14 cellular contexts compared by ENCODE assay signal in the genomic region with DNA sequence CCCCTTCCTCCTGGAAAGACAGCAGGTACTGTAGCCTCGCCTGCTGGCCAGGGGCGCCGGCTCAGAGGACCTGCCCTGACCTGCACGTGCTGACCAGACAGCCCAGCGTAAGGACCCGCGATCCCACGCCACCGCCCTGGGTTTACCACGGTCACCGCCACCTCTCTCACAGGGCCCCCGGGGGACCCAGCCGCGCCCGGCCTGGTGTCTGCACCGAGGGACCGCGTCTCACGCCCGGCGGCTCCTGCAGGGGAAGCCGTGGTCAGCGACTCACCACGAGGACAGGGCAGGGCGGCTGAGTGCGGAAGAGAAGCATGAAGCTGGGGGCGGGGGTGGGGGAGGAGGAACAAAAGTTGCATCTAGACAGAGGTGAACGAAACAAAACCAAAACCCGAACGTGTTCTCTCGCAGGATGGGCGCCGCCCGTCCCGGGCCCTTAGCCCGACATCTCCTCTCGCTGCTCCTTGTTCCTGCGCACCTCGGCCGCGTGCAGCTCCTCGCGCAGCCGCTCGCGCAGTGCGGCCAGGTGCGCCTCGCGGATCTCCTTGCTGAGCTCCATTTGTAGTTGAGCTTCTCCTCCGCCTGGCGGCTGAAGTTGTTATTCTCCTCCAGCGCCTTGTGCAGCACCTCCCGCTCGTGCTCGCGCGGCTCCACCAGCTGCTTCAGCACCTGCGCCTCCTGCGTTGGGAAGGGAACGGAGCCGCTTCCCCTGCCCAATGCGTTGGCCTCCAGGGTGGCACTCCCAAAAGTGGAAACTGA. TPM values are rescaled to one million over a fixed set of nuclear protein-coding genes. Genes with fewer than 3 reads are reported as not detected.
DNase-seq lines count a peak whose midpoint lies in the region; ATAC-seq, FAIRE-seq and TF ChIP-seq lines count a peak whose summit lies in the region.
"Not testable (repeated sequence)": the region's sequence is repeated elsewhere in the genome, so short reads cannot be mapped to it uniquely, and the experiment has no call there.
"Had no signal": no experiment of that assay in that cellular context is flagged by ENCODE, and none has a peak within 500 bp of the region (broad histone marks: within the 10 kb centered on the region; RNA-seq: fewer than 3 reads in every experiment).

No MANE protein-coding gene starts in this region.

- H3K79me2 ChIP-seq in GM12878 (ENCODE audit: control insufficient read depth, insufficient read depth, low read length) = not testable (repeated sequence)

- RAD21 ChIA-PET in GM12878 (lab: Charles Lee; ENCODE audit: unreplicated experiment) = not testable (repeated sequence)

- not testable (repeated sequence) for H3K27me3 ChIP-seq in CD4-positive, CD25-positive, alpha-beta regulatory T cell (ENCODE audit: control insufficient read depth, insufficient read depth, low read length); H7 (ENCODE audit: control insufficient read depth, insufficient read depth, low read length); GM12878 (replicated peaks in 1 of 2; ENCODE audit: control insufficient read depth in 2 of 2, insufficient read depth in 2 of 2, low read length in 1 of 2); left lung; neutrophil; testis

- not testable (repeated sequence) for H4K20me1 ChIP-seq in GM12878 (ENCODE audit: control insufficient read depth, insufficient read depth)

- not testable (repeated sequence) for H3K36me3 ChIP-seq in CD4-positive, CD25-positive, alpha-beta regulatory T cell (ENCODE audit: control insufficient read depth, insufficient read depth, low read length); H7 (replicated peaks; ENCODE audit: control insufficient read depth, insufficient read depth, low read length); GM12878 (ENCODE audit: control insufficient read depth in 2 of 2, insufficient read depth in 2 of 2, low read length in 1 of 2); neutrophil; testis (ENCODE audit: low read depth, missing control alignments)
- peaks cover 0 to 59% of the 10 kb centered on the region in 2 donors for H3K36me3 ChIP-seq in left lung

- not testable (repeated sequence) for H3K4me1 Mint-ChIP-seq in CD4-positive, CD25-positive, alpha-beta regulatory T cell; WTC11

- in situ Hi-C loops in GM12878 (cut with MboI) = not testable (repeated sequence)

- H3K9me3 ChIP-seq in CD4-positive, CD25-positive, alpha-beta regulatory T cell (ENCODE audit: control insufficient read depth in 2 of 2, low read length in 2 of 2); GM12878 (replicated peaks; ENCODE audit: control insufficient read depth, insufficient read depth, low read length); left lung; neutrophil; testis: not testable (repeated sequence)

- not testable (repeated sequence) for BruUV-seq in GM12878 (replicated peaks; lab: Mats Ljungman, UMichigan)

- H3K27ac Mint-ChIP-seq in CD4-positive, CD25-positive, alpha-beta regulatory T cell; WTC11: not testable (repeated sequence)

- not testable (repeated sequence) for H2AFZ ChIP-seq in GM12878 (ENCODE audit: control insufficient read depth, low read depth, low read length)

- SMC1A ChIA-PET in GM12878 (lab: Charles Lee; ENCODE audit: uncharacterized antibody, unreplicated experiment) = not testable (repeated sequence)

- not testable (repeated sequence) for TF ChIP-seq EP300 in GM12878 (IDR thresholded peaks at IDR 0.05; ENCODE audit: borderline replicate concordance in 1 of 2, control insufficient read depth in 1 of 2, low read depth in 2 of 2, low read length in 2 of 2)

- CTCF ChIA-PET in WTC11 (lab: Charles Lee) = interaction anchor here (0.8 to 1.8 kb wide), 10 partner anchors 10 to 155 kb away, joined by 3 to 16 read pairs (median 4); no protein-coding TSS in a partner anchor
- CTCF ChIA-PET in GM12878 (lab: Yijun Ruan, JAX) = not testable (repeated sequence)

- POLR2A ChIA-PET in WTC11 (lab: Charles Lee); GM12878 (lab: Charles Lee): not testable (repeated sequence)

- not testable (repeated sequence) for H3K9ac ChIP-seq in GM12878 (ENCODE audit: control insufficient read depth, insufficient read depth, low read length)

- peak; percentile 69 to 72 for ATAC-seq in CD4-positive, CD25-positive, alpha-beta regulatory T cell (ENCODE audit: low read depth in 2 of 2)
- peak; percentile 84 for ATAC-seq in WTC11
- peak; percentile 71 for ATAC-seq in GM12878
- peak; percentile 47 for ATAC-seq in Right ventricle myocardium superior (ENCODE audit: poor library complexity)
- peak; percentile 28 for ATAC-seq in left lung

- not testable (repeated sequence) for H3K36me3 Mint-ChIP-seq in CD4-positive, CD25-positive, alpha-beta regulatory T cell
- peaks cover 23% of the 10 kb centered on the region for H3K36me3 Mint-ChIP-seq in WTC11

- H3K4me3 Mint-ChIP-seq in CD4-positive, CD25-positive, alpha-beta regulatory T cell = peak overlapping the region in 1 of 4 donors; percentile 43
- not testable (repeated sequence) for H3K4me3 Mint-ChIP-seq in WTC11

- H3K4me2 ChIP-seq in GM12878 (ENCODE audit: control insufficient read depth, insufficient read depth) = not testable (repeated sequence)

- 82% methylated on average over 38 of the region's 63 CpGs for WGBS in GM12878 (ENCODE audit: insufficient coverage, insufficient replicate concordance, low lambda C conversion rate, missing lambda C conversion rate)
- WGBS in testis, 2 donors = 52 to 53% methylated on average over 12 to 42 of the region's 63 CpGs

- not testable (repeated sequence) for H3K9me3 Mint-ChIP-seq in CD4-positive, CD25-positive, alpha-beta regulatory T cell; WTC11

- intact Hi-C loops in GM12878 (cut with micrococcal nuclease; ENCODE audit: unreplicated experiment); Right ventricle myocardium superior (cut with DNase I); left lung (cut with DNase I); testis (cut with DNase I; ENCODE audit: low total_unique reads): not testable (repeated sequence)

- H3K4me1 ChIP-seq in CD4-positive, CD25-positive, alpha-beta regulatory T cell (ENCODE audit: control insufficient read depth, insufficient read depth, low read length, poor library complexity, severe bottlenecking); GM12878 (ENCODE audit: control insufficient read depth, insufficient read depth, low read length); left lung; neutrophil (ENCODE audit: control insufficient read depth in 1 of 2, insufficient read depth in 1 of 2, low read depth in 1 of 2, low read length in 1 of 2); testis: not testable (repeated sequence)

- TF ChIP-seq RAD21 in GM12878 (IDR thresholded peaks at IDR 0.05; ENCODE audit: insufficient read depth, low read depth, low read length) = not testable (repeated sequence)

- peak; percentile 86 for FAIRE-seq in GM12878 (lab: Jason Lieb, UNC)

- not testable (repeated sequence) for H3K4me3 ChIP-seq in CD4-positive, CD25-positive, alpha-beta regulatory T cell (ENCODE audit: low read depth, low read length); H7 (ENCODE audit: insufficient read depth, low read depth, low read length); GM12878
- peak overlapping the region in 1 of 2 donors; percentile 23 for H3K4me3 ChIP-seq in left lung
- peak overlapping the region in 1 of 2 experiments; percentile 30 for H3K4me3 ChIP-seq in neutrophil (ENCODE audit: low read depth in 1 of 2, low read length in 1 of 2)
- H3K4me3 ChIP-seq in testis = peak overlapping the region in 1 of 2 donors; percentile 23

- not testable (repeated sequence) for H3K27me3 Mint-ChIP-seq in CD4-positive, CD25-positive, alpha-beta regulatory T cell; WTC11 (ENCODE audit: low read depth)

- not testable (repeated sequence) for H3K27ac ChIP-seq in CD4-positive, CD25-positive, alpha-beta regulatory T cell (ENCODE audit: insufficient read depth, low read length, poor library complexity, severe bottlenecking); GM12878 (ENCODE audit: control insufficient read depth, insufficient read depth); left lung; testis
- H3K27ac ChIP-seq in neutrophil = peak overlapping the region; percentile 62

- TF ChIP-seq POLR2A in GM12878 (IDR thresholded peaks at IDR 0.05; ENCODE audit: low read depth, low read length); testis (IDR thresholded peaks at IDR 0.05): not testable (repeated sequence)

- DNase-seq in CD4-positive, CD25-positive, alpha-beta regulatory T cell; GM12878 (ENCODE audit: low read depth, low spot score); Right ventricle myocardium superior; left lung: not testable (repeated sequence)
- DNase-seq in H7 (peak; percentile 60), WTC11 (ENCODE audit: low spot score) (peak; percentile 56), testis (peak; percentile 24)

- not testable (repeated sequence) for TF ChIP-seq CTCF in WTC11 (IDR thresholded peaks at IDR 0.05); GM12878 (IDR thresholded peaks at IDR 0.05 in 2 of 3, conservative IDR thresholded peaks at IDR 0.05 in 1 of 3; ENCODE audit: control insufficient read depth in 2 of 3, extremely low read depth in 1 of 3, insufficient read depth in 1 of 3, low read depth in 3 of 3, low read length in 3 of 3); left lung (IDR thresholded peaks at IDR 0.05); neutrophil (IDR thresholded peaks at IDR 0.05); testis (IDR thresholded peaks at IDR 0.05)

RNA-seq across cellular contexts. Expression of a gene that starts 20.6 kb away (rescaled TPM):
- not detected for total RNA-seq in CD4-positive, CD25-positive, alpha-beta regulatory T cell
- not detected for polyA plus RNA-seq in CD4-positive, CD25-positive, alpha-beta regulatory T cell
- total RNA-seq in H7 (2014; rRNA removed; shearing (Covaris generic)) = 0.10 TPM in 1 of 2 replicates, not detected in the other
- 0.44 to 0.48 TPM in 2 of 3 replicates, not detected in the other for total RNA-seq in WTC11 (2021)
- total RNA-seq in GM12878 (2013; cell fraction: nucleolus; rRNA removed) = not detected in 2 replicates
- total RNA-seq in GM12878 (2014; rRNA removed) = not detected in 2 replicates
- not detected in 2 replicates for total RNA-seq in GM12878 (2014; rRNA removed; fragmentation: Illumina TruSeq; extraction: Trizol)
- total RNA-seq in GM12878 (2021) = not detected in 2 replicates
- not detected for polyA plus RNA-seq in GM12878 (2011; ENCODE audit: low read depth)
- polyA plus RNA-seq in GM12878 (2011; rRNA removed) = 0.20 and 0.26 TPM in 2 replicates
- 0.47 and 0.52 TPM in 2 replicates for polyA plus RNA-seq in GM12878 (2011; cell fraction: cytosol; rRNA removed)
- 0.63 and 0.79 TPM in 2 replicates for polyA plus RNA-seq in GM12878 (2011; cell fraction: nucleus; rRNA removed)
- not detected in 2 replicates for polyA plus RNA-seq in GM12878 (2012)
- polyA plus RNA-seq in GM12878 (2014; fragmentation: Illumina TruSeq; extraction: Trizol) = not detected in 2 replicates
- not detected for polyA plus RNA-seq in GM12878 (2014; fragmentation: Nextera tagmentation; extraction: Ambion mirVana)
- polyA plus RNA-seq in GM12878 (2014; rRNA removed) = not detected in 2 replicates
- polyA plus RNA-seq in GM12878 (2016; fragmentation: Nextera tagmentation; extraction: Ambion mirVana) = not detected
- not detected in 2 replicates for polyA minus RNA-seq in GM12878 (2011; rRNA and poly(A)+ RNA removed)
- not detected in 2 replicates for polyA minus RNA-seq in GM12878 (2011; cell fraction: cytosol; rRNA and poly(A)+ RNA removed)
- polyA minus RNA-seq in GM12878 (2011; cell fraction: nucleus; rRNA and poly(A)+ RNA removed) = not detected in 2 replicates
- total RNA-seq in Right ventricle myocardium superior = not detected
- total RNA-seq in left lung = under 1 TPM in 1 of 2 donors, not detected in 1; 0.58 TPM
- under 1 TPM in 1 of 2 donors, not detected in 1; 0.63 TPM for total RNA-seq in testis
- 0.67 TPM for polyA plus RNA-seq in testis (ENCODE audit: insufficient read depth, low read depth, low replicate concordance)
- total RNA-seq: foreskin keratinocyte, HT1080, myocyte, osteocyte, stomach, tibial nerve had no signal

RNA-seq across cellular contexts. Expression of a gene that starts 40.4 kb away (rescaled TPM):
- total RNA-seq in CD4-positive, CD25-positive, alpha-beta regulatory T cell = not detected
- polyA plus RNA-seq in CD4-positive, CD25-positive, alpha-beta regulatory T cell = not detected
- total RNA-seq in H7 (2014; rRNA removed; shearing (Covaris generic)) = 0.59 TPM in 1 of 2 replicates, not detected in the other
- total RNA-seq in WTC11 (2021) (0.28 TPM in 1 of 3 replicates, not detected in the others), GM12878 (2014; rRNA removed) (not detected in 2 replicates), GM12878 (2014; rRNA removed; fragmentation: Illumina TruSeq; extraction: Trizol) (not detected in 2 replicates), GM12878 (2021) (not detected in 2 replicates), Right ventricle myocardium superior (not detected), left lung (not detected), testis (1 to 10 TPM; 4.4 to 5.2 TPM)
- not detected in 2 replicates for total RNA-seq in GM12878 (2013; cell fraction: nucleolus; rRNA removed)
- not detected for polyA plus RNA-seq in GM12878 (2011; ENCODE audit: low read depth)
- polyA plus RNA-seq in GM12878 (2011; rRNA removed) (not detected in 2 replicates), GM12878 (2014; fragmentation: Illumina TruSeq; extraction: Trizol) (not detected in 2 replicates), GM12878 (2014; fragmentation: Nextera tagmentation; extraction: Ambion mirVana) (not detected), GM12878 (2014; rRNA removed) (not detected in 2 replicates), GM12878 (2016; fragmentation: Nextera tagmentation; extraction: Ambion mirVana) (not detected), testis (ENCODE audit: insufficient read depth, low read depth, low replicate concordance) (2.4 TPM)
- polyA plus RNA-seq in GM12878 (2011; cell fraction: cytosol; rRNA removed) = 0.06 TPM in 1 of 2 replicates, not detected in the other
- polyA plus RNA-seq in GM12878 (2011; cell fraction: nucleus; rRNA removed) = not detected in 2 replicates
- not detected in 2 replicates for polyA plus RNA-seq in GM12878 (2012)
- not detected in 2 replicates for polyA minus RNA-seq in GM12878 (2011; rRNA and poly(A)+ RNA removed)
- polyA minus RNA-seq in GM12878 (2011; cell fraction: cytosol; rRNA and poly(A)+ RNA removed) = not detected in 2 replicates
- not detected in 2 replicates for polyA minus RNA-seq in GM12878 (2011; cell fraction: nucleus; rRNA and poly(A)+ RNA removed)
- total RNA-seq: foreskin keratinocyte, HT1080, myocyte, osteocyte, stomach, tibial nerve had no signal

Comparison
In these comparisons a context has a peak if more than half of its experiments do, and no peak if none do; other contexts are left out.
1. ATAC-seq: peak in every context shown above with its lines; median percentile 84 in WTC11; 71 in GM12878; 70 in CD4-positive, CD25-positive, alpha-beta regulatory T cell; 47 in Right ventricle myocardium superior; 28 in left lung.